ENCODE assay signal across 8 cellular contexts in the genomic region with DNA sequence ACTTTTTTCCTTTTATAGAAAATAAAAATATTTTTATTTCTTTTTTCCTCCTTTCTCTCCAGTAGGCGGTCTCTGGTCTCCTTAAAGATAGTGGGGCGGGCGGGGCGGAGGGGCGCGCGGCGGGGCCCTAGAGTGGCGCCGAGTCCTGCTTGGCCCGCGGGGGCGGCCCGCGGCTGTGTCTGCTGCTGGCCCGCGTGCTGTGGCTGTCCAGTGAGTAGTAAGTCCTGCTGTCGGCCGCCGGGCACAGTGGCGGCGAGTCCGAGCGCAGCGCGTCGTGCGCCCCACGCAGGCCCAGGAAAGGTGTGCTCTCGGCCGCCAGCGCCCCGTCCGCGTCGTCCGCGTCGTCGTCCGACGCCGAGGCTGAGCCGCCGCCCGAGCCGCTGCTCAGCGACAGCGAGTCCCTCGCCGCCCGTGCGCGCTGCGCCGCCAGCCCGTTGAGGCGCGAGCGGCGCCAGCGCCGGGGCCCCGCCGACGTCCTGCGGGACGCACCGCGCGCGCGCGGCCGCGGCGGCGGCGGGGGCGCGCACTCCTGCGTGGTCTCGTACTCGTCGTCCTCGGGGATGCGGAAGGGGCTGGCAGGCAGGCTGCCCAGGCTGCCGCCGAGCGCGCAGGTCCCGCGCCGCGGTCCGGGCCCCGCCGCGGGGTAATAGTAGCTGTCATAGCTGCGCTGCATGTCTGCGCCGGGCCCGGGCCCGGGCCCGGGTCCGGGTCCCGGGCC. TPM values are rescaled to one million over a fixed set of nuclear protein-coding genes. Genes with fewer than 3 reads are reported as not detected.
A peak's percentile ranks its signal among the peaks of the same experiment; 100 is the strongest.
DNase-seq lines count a peak whose midpoint lies in the region; ATAC-seq and TF ChIP-seq lines count a peak whose summit lies in the region.

No MANE protein-coding gene starts in this region.

- no peak for TF ChIP-seq CTCF in CD4-positive, alpha-beta T cell (IDR thresholded peaks at IDR 0.05)
- TF ChIP-seq CTCF in dorsolateral prefrontal cortex (IDR thresholded peaks at IDR 0.05 in 54 of 56, conservative IDR thresholded peaks at IDR 0.05 in 2 of 56; ENCODE audit: low read depth in 1 of 56, partially characterized antibody in 56 of 56) = peak in 20 of 56 donors; percentile 8 to 35 (median 16)

- peak overlapping the region; percentile 34 to 78 (median 64) for H3K4me3 ChIP-seq in dorsolateral prefrontal cortex

- DNase-seq in CD4-positive, alpha-beta T cell = peak; percentile 62 to 83 (median 72)
- DNase-seq in KBM-7 (peak; percentile 68), dorsolateral prefrontal cortex (peak in 9 of 10 donors; percentile 53 to 81 (median 66)), medulla oblongata (ENCODE audit: extremely low spot score) (peak; percentile 43)
- peak; percentile 77 for DNase-seq in activated CD4-positive, alpha-beta memory T cell treated with anti-CD3 and anti-CD28 coated beads, Interleukin-2, amount 10 ng/mL, durations not matched to agents 7 days and 5 days
- peak; percentile 55 for DNase-seq in stimulated activated CD8-positive, alpha-beta memory T cell treated with anti-CD3 and anti-CD28 coated beads, Interleukin-12 subunit alpha, Interleukin-12 subunit beta, amount 100 ng/mL, for 1 hour (ENCODE audit: low read depth)

- H3K36me3 Mint-ChIP-seq in CD4-positive, alpha-beta T cell (ENCODE audit: low read depth) = no peaks in the 10 kb centered on the region
- no peaks in the 10 kb centered on the region for H3K36me3 Mint-ChIP-seq in activated CD4-positive, alpha-beta memory T cell treated with anti-CD3 and anti-CD28 coated beads, Interleukin-2, amount 10 ng/mL, durations not matched to agents 7 days and 5 days (ENCODE audit: low read depth)

- CTCF ChIA-PET in CD4-positive, alpha-beta T cell (lab: Charles Lee) = interaction anchor here (0.6 to 1.3 kb wide), 3 partner anchors 61 to 390 kb away, joined by 3 to 5 read pairs (median 3); no protein-coding TSS in a partner anchor
- CTCF ChIA-PET in activated CD4-positive, alpha-beta memory T cell treated with anti-CD3 and anti-CD28 coated beads, Interleukin-2, amount 10 ng/mL, durations not matched to agents 7 days and 5 days (lab: Charles Lee) = interaction anchor here (0.6 to 2.9 kb wide), 5 partner anchors 8 to 121 kb away, joined by 3 to 15 read pairs (median 4); no protein-coding TSS in a partner anchor

- H3K9me3 Mint-ChIP-seq in CD4-positive, alpha-beta T cell = no peaks in the 10 kb centered on the region
- H3K9me3 Mint-ChIP-seq in activated CD4-positive, alpha-beta memory T cell treated with anti-CD3 and anti-CD28 coated beads, Interleukin-2, amount 10 ng/mL, durations not matched to agents 7 days and 5 days = no peaks in the 10 kb centered on the region

- peaks cover 26% of the 10 kb centered on the region for H3K27me3 Mint-ChIP-seq in CD4-positive, alpha-beta T cell
- H3K27me3 Mint-ChIP-seq in activated CD4-positive, alpha-beta memory T cell treated with anti-CD3 and anti-CD28 coated beads, Interleukin-2, amount 10 ng/mL, durations not matched to agents 7 days and 5 days = peaks cover 39% of the 10 kb centered on the region

- H3K9me3 ChIP-seq in CD4-positive, alpha-beta T cell (ENCODE audit: control insufficient read depth, low read length) = no peaks in the 10 kb centered on the region

- peak; percentile 88 for ATAC-seq in CD4-positive, alpha-beta T cell (ENCODE audit: poor library complexity)
- ATAC-seq in GM19463 (IDR thresholded peaks at IDR 0.05; ENCODE audit: unreplicated experiment) (peak; percentile 70), GM21447 (IDR thresholded peaks at IDR 0.05; ENCODE audit: unreplicated experiment) (no peak)

- no peak overlapping the region for H3K4me3 Mint-ChIP-seq in CD4-positive, alpha-beta T cell
- peak overlapping the region; percentile 53 for H3K4me3 Mint-ChIP-seq in activated CD4-positive, alpha-beta memory T cell treated with anti-CD3 and anti-CD28 coated beads, Interleukin-2, amount 10 ng/mL, durations not matched to agents 7 days and 5 days

- peaks cover 23% of the 10 kb centered on the region for H3K4me1 Mint-ChIP-seq in CD4-positive, alpha-beta T cell (ENCODE audit: low read depth)
- peaks cover 8% of the 10 kb centered on the region for H3K4me1 Mint-ChIP-seq in activated CD4-positive, alpha-beta memory T cell treated with anti-CD3 and anti-CD28 coated beads, Interleukin-2, amount 10 ng/mL, durations not matched to agents 7 days and 5 days

- intact Hi-C loops in CD4-positive, alpha-beta T cell (cut with DNase I, micrococcal nuclease) = loop anchor here (5.0 to 10.0 kb wide), 4 partner anchors 213 to 553 kb away; a partner anchor contains a TSS
- intact Hi-C loops in dorsolateral prefrontal cortex (cut with DNase I) = no loop called here

- H3K27ac Mint-ChIP-seq in CD4-positive, alpha-beta T cell = no peak overlapping the region
- no peak overlapping the region for H3K27ac Mint-ChIP-seq in activated CD4-positive, alpha-beta memory T cell treated with anti-CD3 and anti-CD28 coated beads, Interleukin-2, amount 10 ng/mL, durations not matched to agents 7 days and 5 days

- in situ Hi-C loops in KBM-7 (cut with MboI; ENCODE audit: low pct_unique_long_range_greater_than_20kb, low sequenced_read_pairs) = loop anchor here (10.0 kb wide), 1 partner anchor 53 kb away; a partner anchor contains a TSS

- peaks cover 21% of the 10 kb centered on the region for H3K27me3 ChIP-seq in CD4-positive, alpha-beta T cell (ENCODE audit: control insufficient read depth, insufficient read depth, low read length)
- H3K27me3 ChIP-seq in dorsolateral prefrontal cortex = no peaks in the 10 kb centered on the region

- POLR2A ChIA-PET in CD4-positive, alpha-beta T cell (lab: Charles Lee) = interaction anchor here (0.5 to 1.2 kb wide), 5 partner anchors 59 to 259 kb away, joined by 3 to 4 read pairs (median 3); no protein-coding TSS in a partner anchor
- POLR2A ChIA-PET in activated CD4-positive, alpha-beta memory T cell treated with anti-CD3 and anti-CD28 coated beads, Interleukin-2, amount 10 ng/mL, durations not matched to agents 7 days and 5 days (lab: Charles Lee) = no interaction called here

- H3K27ac ChIP-seq in CD4-positive, alpha-beta T cell (ENCODE audit: low read depth, low read length) = no peak overlapping the region
- peak overlapping the region in 55 of 59 donors; percentile 66 to 94 (median 84) for H3K27ac ChIP-seq in dorsolateral prefrontal cortex

RNA-seq across cellular contexts. Expression of a gene that starts 52.3 kb away (rescaled TPM):
- under 1 TPM in 1 of 2 experiments, not detected in 1; 0.08 TPM for total RNA-seq in CD4-positive, alpha-beta T cell
- not detected for total RNA-seq in activated CD4-positive, alpha-beta memory T cell treated with anti-CD3 and anti-CD28 coated beads, Interleukin-2, amount 10 ng/mL, durations not matched to agents 7 days and 5 days
- 100 to 1,000 TPM in 19 of 120 experiments, 10 to 100 TPM in 101; 37.2 to 251 (median 77.9) TPM for total RNA-seq in dorsolateral prefrontal cortex

Comparison
In these comparisons a context has a peak if more than half of its experiments do, and no peak if none do; other contexts are left out.
1. RNA of a gene that starts 52.3 kb away (total RNA-seq): 37.2 to 251 TPM in dorsolateral prefrontal cortex; 0.08 TPM in CD4-positive, alpha-beta T cell and not detected in activated CD4-positive, alpha-beta memory T cell treated with anti-CD3 and anti-CD28 coated beads, Interleukin-2, amount 10 ng/mL, durations not matched to agents 7 days and 5 days; every median in the first group is over 10 times any median in the second.
2. intact Hi-C loops: an anchor here in CD4-positive, alpha-beta T cell (5.0 to 10.0 kb wide); none called in dorsolateral prefrontal cortex.
3. Peak in every context shown above with its lines, with median percentiles within 50 percentile points of each other: DNase-seq.